14 cellular contexts compared by ENCODE assay signal in the genomic region with DNA sequence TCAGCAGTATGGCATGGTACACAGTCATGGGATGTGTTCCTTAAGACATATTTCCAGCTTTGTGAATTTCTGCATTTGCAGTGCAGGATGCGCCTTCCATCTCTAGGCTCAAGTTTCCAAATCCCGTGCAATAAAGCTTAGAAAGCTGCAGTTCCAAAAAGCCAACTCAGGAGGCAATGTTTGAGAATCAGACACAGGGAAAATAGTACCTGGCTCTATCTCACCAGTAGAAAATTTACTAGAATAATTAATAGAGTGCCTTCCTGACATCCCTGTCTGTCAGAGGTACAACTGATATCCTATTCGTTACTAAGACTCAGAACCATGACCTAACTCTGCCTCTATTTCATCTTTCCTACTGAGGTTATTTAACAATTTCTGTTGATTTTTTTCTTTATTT.
DNase-seq lines count a peak whose midpoint lies in the region; TF ChIP-seq lines count a peak whose summit lies in the region.
"Had no signal": no experiment of that assay in that cellular context is flagged by ENCODE, and none has a peak within 500 bp of the region (broad histone marks: within the 10 kb centered on the region; RNA-seq: fewer than 3 reads in every experiment).

No MANE protein-coding gene starts in this region.

- 91% methylated on average over 3 of the region's 3 CpGs; no CpG with 5 or more reads in 1 of the 2 experiments for WGBS in endodermal cell (ENCODE audit: insufficient coverage in 1 of 2, insufficient read length in 1 of 2), 2 experiments
- WGBS in suprapubic skin = 76% methylated on average over 3 of the region's 3 CpGs

- no peaks in the 10 kb centered on the region for H3F3A ChIP-seq in neural progenitor cell (ENCODE audit: low read depth)

- peak; percentile 0 for DNase-seq in NCI-H82 (lab: John Stamatoyannopoulos, UW)
- no peak for DNase-seq in NCI-H82 treated with DMSO at 0.1 percent for 48 hours (lab: John Stamatoyannopoulos, UW; ENCODE audit: unreplicated experiment)
- no peak for DNase-seq in endodermal cell
- no peak for DNase-seq in neural progenitor cell (ENCODE audit: low spot score)
- DNase-seq in suprapubic skin (ENCODE audit: low spot score in 2 of 2) = no peak
- DNase-seq in BE2C = no peak
- DNase-seq: Caco-2; CD4-positive, alpha-beta T cell; DMS79 treated with DMSO at 0.1 percent for 48 hours; GF-D8; HFFc6; KBM-7 had no signal

- H3K4me3 ChIP-seq in endodermal cell (ENCODE audit: low read length) (no peak overlapping the region), neural progenitor cell (no peak overlapping the region), suprapubic skin (no peak overlapping the region), BE2C (ENCODE audit: low read depth, low read length) (no peak overlapping the region)

- H2AFZ ChIP-seq in neural progenitor cell (replicated peaks) = no peak overlapping the region

- no peaks in the 10 kb centered on the region for H3K27me3 Mint-ChIP-seq in endodermal cell (ENCODE audit: insufficient read depth)
- no peaks in the 10 kb centered on the region for H3K27me3 Mint-ChIP-seq in neural progenitor cell (ENCODE audit: insufficient read depth, low read depth)
- H3K27me3 Mint-ChIP-seq: CD4-positive, alpha-beta T cell had no signal

- H3K9me3 Mint-ChIP-seq in endodermal cell = peaks cover 6% of the 10 kb centered on the region
- H3K9me3 Mint-ChIP-seq in neural progenitor cell = no peaks in the 10 kb centered on the region
- H3K9me3 Mint-ChIP-seq: CD4-positive, alpha-beta T cell; IgD-negative memory B cell had no signal

- H3K79me2 ChIP-seq in neural progenitor cell (ENCODE audit: low read depth) = no peaks in the 10 kb centered on the region

- no peaks in the 10 kb centered on the region for H3K4me1 ChIP-seq in endodermal cell (ENCODE audit: control insufficient read depth, insufficient read depth, low read length)
- no peaks in the 10 kb centered on the region for H3K4me1 ChIP-seq in neural progenitor cell
- no peaks in the 10 kb centered on the region for H3K4me1 ChIP-seq in suprapubic skin
- no peaks in the 10 kb centered on the region for H3K4me1 ChIP-seq in BE2C
- H3K4me1 ChIP-seq: Caco-2 had no signal

- H3K9ac ChIP-seq in endodermal cell (ENCODE audit: extremely low read depth, low read length, poor library complexity, severe bottlenecking) = no peak overlapping the region
- H3K9ac ChIP-seq in neural progenitor cell = no peak overlapping the region

- peaks cover 24% of the 10 kb centered on the region for H3K36me3 Mint-ChIP-seq in endodermal cell (ENCODE audit: low read depth)
- H3K36me3 Mint-ChIP-seq in neural progenitor cell = no peaks in the 10 kb centered on the region
- H3K36me3 Mint-ChIP-seq: IgD-negative memory B cell had no signal

- peaks cover 6% of the 10 kb centered on the region for H3K9me3 ChIP-seq in endodermal cell (ENCODE audit: control insufficient read depth, low read length)
- no peaks in the 10 kb centered on the region for H3K9me3 ChIP-seq in neural progenitor cell (ENCODE audit: low read depth)
- H3K9me3 ChIP-seq in suprapubic skin = no peaks in the 10 kb centered on the region
- H3K9me3 ChIP-seq in BE2C = no peaks in the 10 kb centered on the region
- H3K9me3 ChIP-seq: Caco-2 had no signal

- H3K27ac ChIP-seq in endodermal cell (ENCODE audit: low read depth, low read length) (no peak overlapping the region), neural progenitor cell (no peak overlapping the region), suprapubic skin (no peak overlapping the region)
- H3K27ac ChIP-seq: C4-2B had no signal

- no peaks in the 10 kb centered on the region for H3K27me3 ChIP-seq in endodermal cell (ENCODE audit: control insufficient read depth, insufficient read depth, low read length, poor library complexity, severe bottlenecking)
- H3K27me3 ChIP-seq in neural progenitor cell = no peaks in the 10 kb centered on the region
- no peaks in the 10 kb centered on the region for H3K27me3 ChIP-seq in suprapubic skin
- no peaks in the 10 kb centered on the region for H3K27me3 ChIP-seq in BE2C

- H3K4me2 ChIP-seq in neural progenitor cell = no peak overlapping the region

- peak; percentile 55 for TF ChIP-seq CTCF in endodermal cell (conservative IDR thresholded peaks at IDR 0.05)
- peak; percentile 25 for TF ChIP-seq CTCF in neural progenitor cell (IDR thresholded peaks at IDR 0.05)
- TF ChIP-seq CTCF in suprapubic skin (IDR thresholded peaks at IDR 0.05) = no peak
- no peak for TF ChIP-seq CTCF in BE2C (IDR thresholded peaks at IDR 0.05; ENCODE audit: low read depth, low read length)

- no peaks in the 10 kb centered on the region for H3K4me1 Mint-ChIP-seq in endodermal cell
- no peaks in the 10 kb centered on the region for H3K4me1 Mint-ChIP-seq in neural progenitor cell
- H3K4me1 Mint-ChIP-seq: IgD-negative memory B cell had no signal

- no peaks in the 10 kb centered on the region for H3K36me3 ChIP-seq in endodermal cell (ENCODE audit: control insufficient read depth, insufficient read depth, low read length)
- no peaks in the 10 kb centered on the region for H3K36me3 ChIP-seq in neural progenitor cell
- no peaks in the 10 kb centered on the region for H3K36me3 ChIP-seq in suprapubic skin
- no peaks in the 10 kb centered on the region for H3K36me3 ChIP-seq in BE2C

- no peak for TF ChIP-seq EP300 in suprapubic skin (IDR thresholded peaks at IDR 0.05)

- no peak overlapping the region for H3K27ac Mint-ChIP-seq in endodermal cell
- no peak overlapping the region for H3K27ac Mint-ChIP-seq in neural progenitor cell
- H3K27ac Mint-ChIP-seq: CD4-positive, alpha-beta T cell; HFFc6; IgD-negative memory B cell had no signal

- H4K20me1 ChIP-seq in neural progenitor cell (ENCODE audit: low read depth) = no peaks in the 10 kb centered on the region

- H3K4me3 Mint-ChIP-seq in endodermal cell = no peak overlapping the region
- no peak overlapping the region for H3K4me3 Mint-ChIP-seq in neural progenitor cell
- H3K4me3 Mint-ChIP-seq: CD4-positive, alpha-beta T cell; HFFc6; IgD-negative memory B cell had no signal

- TF ChIP-seq POLR2A in suprapubic skin (IDR thresholded peaks at IDR 0.05) = no peak

Comparison
In these comparisons a context has a peak if more than half of its experiments do, and no peak if none do; other contexts are left out.
1. CTCF ChIP-seq: peak in endodermal cell (single experiment) and neural progenitor cell (single experiment); none in suprapubic skin (0 of 2) and BE2C (single experiment).